Comparison of ENCODE assay signal across 10 cellular contexts in the genomic region with DNA sequence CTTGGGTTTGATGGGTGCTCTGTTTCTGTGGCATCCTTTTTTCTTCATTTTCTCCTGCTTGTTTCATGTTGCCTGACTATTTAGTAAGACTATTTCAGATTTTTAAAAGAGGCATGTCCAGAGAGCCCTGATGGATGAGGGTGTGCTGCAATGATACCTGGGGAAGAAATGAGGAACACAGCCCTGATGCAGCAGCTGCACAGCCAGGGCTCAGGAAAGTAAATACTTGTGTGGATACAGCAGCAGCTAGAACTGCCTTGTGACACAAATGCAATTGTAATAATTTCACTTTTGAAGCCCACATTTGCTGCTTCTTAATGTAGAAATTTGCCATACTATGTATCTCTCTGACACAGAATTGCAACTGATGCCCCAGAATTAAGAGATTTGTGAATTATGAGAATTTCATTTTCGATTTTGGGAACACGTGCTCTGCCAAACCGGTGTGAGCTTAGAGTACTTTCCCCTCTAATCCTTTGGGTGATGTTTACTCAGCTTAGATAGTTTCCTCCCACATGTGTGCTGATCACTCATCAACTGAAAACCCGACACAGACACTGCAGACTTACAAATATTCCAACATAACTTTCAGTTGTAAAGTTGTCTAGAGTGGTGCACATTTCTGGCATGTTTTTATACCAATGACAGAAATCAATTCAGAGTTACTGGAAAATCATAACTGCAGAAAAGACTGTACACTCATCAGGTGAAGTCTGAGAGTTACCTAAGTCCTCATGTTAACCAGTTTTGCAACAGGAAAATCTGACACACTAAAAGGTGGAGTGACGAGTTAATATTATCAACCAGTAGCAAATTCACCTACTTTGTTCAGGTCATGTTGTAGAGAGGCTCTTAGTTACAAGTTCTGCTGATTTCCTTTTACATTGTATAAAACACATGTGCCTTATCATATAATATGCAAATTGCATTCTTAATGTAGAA.
A peak's percentile ranks its signal among the peaks of the same experiment; 100 is the strongest.
DNase-seq lines count a peak whose midpoint lies in the region; ATAC-seq, FAIRE-seq and TF ChIP-seq lines count a peak whose summit lies in the region.
"Had no signal": no experiment of that assay in that cellular context is flagged by ENCODE, and none has a peak within 500 bp of the region (broad histone marks: within the 10 kb centered on the region; RNA-seq: fewer than 3 reads in every experiment).

No MANE protein-coding gene starts in this region.

- CTCF ChIA-PET in PC-3 (lab: Charles Lee): interaction anchor here (0.7 kb wide), 1 partner anchor 1670 kb away, joined by 3 read pairs; no protein-coding TSS in a partner anchor

- no peaks in the 10 kb centered on the region for H3K4me1 ChIP-seq in PC-3 (ENCODE audit: insufficient read depth, low read length)

- no peak overlapping the region for H3K27ac ChIP-seq in PC-3 (ENCODE audit: low read length)

- no peak for TF ChIP-seq CTCF in PC-3 (conservative IDR thresholded peaks at IDR 0.05; ENCODE audit: low read depth, low read length)

- H3K9me2 ChIP-seq in PC-3 (replicated peaks; ENCODE audit: low read length): no peaks in the 10 kb centered on the region

- TF ChIP-seq POLR2A in H54 (IDR thresholded peaks at IDR 0.05; ENCODE audit: low read depth, low read length): no peak

- peak overlapping the region; percentile 28; the same call in 1 of the 2 replicates for H3K4me2 ChIP-seq in PC-3 (ENCODE audit: low read length)

- no peaks in the 10 kb centered on the region for H4K20me1 ChIP-seq in PC-3 (ENCODE audit: low read length)

- no peaks in the 10 kb centered on the region for H3K9me3 ChIP-seq in PC-3 (ENCODE audit: low read length)

- ATAC-seq in GM21390 (IDR thresholded peaks at IDR 0.05; ENCODE audit: unreplicated experiment): peak; percentile 76
- peak; percentile 47 for ATAC-seq in HG03442 (IDR thresholded peaks at IDR 0.05; ENCODE audit: unreplicated experiment)
- ATAC-seq in PC-3: peak; percentile 49; the same call in 1 of the 2 replicates
- ATAC-seq: natural killer cell had no signal

- H3K36me3 ChIP-seq in PC-3 (ENCODE audit: low read depth, low read length): no peaks in the 10 kb centered on the region

- intact Hi-C loops in PC-3 (cut with micrococcal nuclease): no loop called here
- intact Hi-C loops in cardiac septum (cut with DNase I): no loop called here

- peak overlapping the region; percentile 26; the same call in 1 of the 2 replicates for H2AFZ ChIP-seq in PC-3 (ENCODE audit: low read length)

- BruUV-seq in PC-3 (replicated peaks; lab: Mats Ljungman, UMichigan): no TSS peak

- no peak for FAIRE-seq in H54 (lab: Jason Lieb, UNC)

- H3K79me2 ChIP-seq in PC-3 (ENCODE audit: low read length): no peaks in the 10 kb centered on the region

- DNase-seq in DMS153 (lab: John Stamatoyannopoulos, UW): peak; percentile 67
- DNase-seq in PC-3: peak; percentile 6
- no peak for DNase-seq in pons (ENCODE audit: low spot score)
- no peak for DNase-seq in H54 (ENCODE audit: insufficient read length, low spot score)
- no peak for DNase-seq in cardiac septum (ENCODE audit: low spot score)
- DNase-seq in NCI-H2171 treated with DMSO at 0.1 percent for 48 hours (lab: John Stamatoyannopoulos, UW): no peak
- DNase-seq: activated CD4-positive, alpha-beta T cell treated with anti-CD3 and anti-CD28 coated beads for 48 hours; natural killer cell had no signal

- no peak overlapping the region for H3K4me3 ChIP-seq in PC-3 (ENCODE audit: low read length)

- no peaks in the 10 kb centered on the region for H3F3A ChIP-seq in PC-3 (ENCODE audit: low read length, unreplicated experiment)

- POLR2A ChIA-PET in PC-3 (lab: Charles Lee; ENCODE audit: unreplicated experiment): no interaction called here

- no peaks in the 10 kb centered on the region for H3K27me3 ChIP-seq in PC-3 (ENCODE audit: low read length)

- no peak overlapping the region for H3K9ac ChIP-seq in PC-3 (ENCODE audit: low read length)

Comparison
In these comparisons a context has a peak if more than half of its experiments do, and no peak if none do; other contexts are left out.
1. DNase-seq: peak in DMS153 (single experiment) and PC-3 (single experiment); none in pons (single experiment), H54 (single experiment), cardiac septum (single experiment) and NCI-H2171 treated with DMSO at 0.1 percent for 48 hours (single experiment).
2. Peak in every context shown above with its lines, with median percentiles within 50 percentile points of each other: ATAC-seq.